ENCODE assay signal across 8 cellular contexts in genomic region chr15:98658831-98659699, GRCh38. TPM values are rescaled to one million over a fixed set of nuclear protein-coding genes. Genes with fewer than 3 reads are reported as not detected.
DNase-seq lines count a peak whose midpoint lies in the region; ATAC-seq, FAIRE-seq and TF ChIP-seq lines count a peak whose summit lies in the region.

No MANE protein-coding gene starts in this region.

- H3K9ac ChIP-seq in SK-N-SH = no peak overlapping the region
- no peak overlapping the region for H3K9ac ChIP-seq in endothelial cell of umbilical vein (replicated peaks; ENCODE audit: extremely low read depth, insufficient read depth, low read length)

- DNase-seq in SK-N-SH (peak; percentile 75), endothelial cell of umbilical vein (ENCODE audit: low read depth, low spot score) (peak; percentile 51), naive B cell (peak; percentile 47), NCI-H524 treated with DMSO at 0.1 percent for 48 hours (lab: John Stamatoyannopoulos, UW) (no peak)

- H3K9me3 Mint-ChIP-seq in naive B cell = no peaks in the 10 kb centered on the region

- no peak overlapping the region for H3K27ac ChIP-seq in 22Rv1
- no peak overlapping the region for H3K27ac ChIP-seq in DOHH2 (ENCODE audit: low read depth, low read length)
- H3K27ac ChIP-seq in SK-N-SH (ENCODE audit: low read depth in 2 of 2, low read length in 1 of 2) = no peak overlapping the region
- no peak overlapping the region for H3K27ac ChIP-seq in endothelial cell of umbilical vein (ENCODE audit: insufficient read depth, low read depth, low read length)

- H3K4me3 ChIP-seq in DOHH2 (ENCODE audit: low read length) = no peak overlapping the region
- H3K4me3 ChIP-seq in SK-N-SH (ENCODE audit: low read depth in 2 of 2, low read length in 1 of 2) = no peak overlapping the region
- no peak overlapping the region for H3K4me3 ChIP-seq in endothelial cell of umbilical vein (replicated peaks in 1 of 3; ENCODE audit: insufficient read depth in 1 of 3, low read depth in 1 of 3, low read length in 3 of 3)

- TF ChIP-seq EP300 in Ishikawa (IDR thresholded peaks at IDR 0.05; ENCODE audit: borderline replicate concordance) (no peak), SK-N-SH (IDR thresholded peaks at IDR 0.05; ENCODE audit: borderline replicate concordance in 1 of 2, low read depth in 1 of 2, low read length in 1 of 2) (no peak)

- intact Hi-C loops in endothelial cell of umbilical vein (cut with micrococcal nuclease) = loop anchor here (1.0 to 10.0 kb wide), 4 partner anchors 8 to 556 kb away; no protein-coding TSS in a partner anchor

- CTCF ChIA-PET in SK-N-SH (lab: Yijun Ruan, JAX) = interaction anchor here (0.6 to 5.5 kb wide), 41 partner anchors 9 to 407 kb away, joined by 3 to 51 read pairs (median 4); partner anchors contain the start of gene IGF1R
- CTCF ChIA-PET in endothelial cell of umbilical vein (lab: Charles Lee) = interaction anchor here (0.6 to 5.9 kb wide), 21 partner anchors 8 to 417 kb away, joined by 3 to 78 read pairs (median 7); partner anchors contain the start of gene IGF1R

- WGBS in SK-N-SH (ENCODE audit: low lambda C conversion rate) = 41% methylated on average over 7 of the region's 7 CpGs

- H3K36me3 Mint-ChIP-seq in naive B cell = no peaks in the 10 kb centered on the region

- H3K9me2 ChIP-seq in DOHH2 (replicated peaks; ENCODE audit: control insufficient read depth, low read length) (no peaks in the 10 kb centered on the region), SK-N-SH (no peaks in the 10 kb centered on the region)

- peaks cover 16% of the 10 kb centered on the region for H3K27me3 ChIP-seq in DOHH2 (ENCODE audit: control insufficient read depth, low read length)
- no peaks in the 10 kb centered on the region for H3K27me3 ChIP-seq in SK-N-SH (ENCODE audit: insufficient read depth)
- H3K27me3 ChIP-seq in endothelial cell of umbilical vein (ENCODE audit: control insufficient read depth in 2 of 2, insufficient read depth in 2 of 2, low read length in 2 of 2) = no peaks in the 10 kb centered on the region

- no peak overlapping the region for H3K4me3 Mint-ChIP-seq in naive B cell

- H3K27ac Mint-ChIP-seq in naive B cell = no peak overlapping the region

- H2AFZ ChIP-seq in SK-N-SH (ENCODE audit: low read depth) (no peak overlapping the region), endothelial cell of umbilical vein (ENCODE audit: low read depth, low read length) (no peak overlapping the region)

- BruUV-seq in endothelial cell of umbilical vein (replicated peaks; lab: Mats Ljungman, UMichigan) = no TSS peak

- TF ChIP-seq POLR2A in endothelial cell of umbilical vein (IDR thresholded peaks at IDR 0.05; ENCODE audit: low read depth, low read length) = no peak

- H3K4me1 Mint-ChIP-seq in naive B cell = peaks cover 3 to 10% (median 7%) of the 10 kb centered on the region in 3 donors

- no peaks in the 10 kb centered on the region for H3K9me1 ChIP-seq in endothelial cell of umbilical vein (replicated peaks; ENCODE audit: control insufficient read depth, extremely low read depth, insufficient read depth, low read length)

- peak; percentile 48 for FAIRE-seq in endothelial cell of umbilical vein (lab: Jason Lieb, UNC)

- H3F3A ChIP-seq in DOHH2 (ENCODE audit: control insufficient read depth, insufficient read depth) (no peaks in the 10 kb centered on the region), SK-N-SH (replicated peaks; ENCODE audit: insufficient read depth) (no peaks in the 10 kb centered on the region)

- H3K79me2 ChIP-seq in DOHH2 (ENCODE audit: control insufficient read depth, low read length) (peaks cover 25% of the 10 kb centered on the region), SK-N-SH (ENCODE audit: insufficient read depth) (peaks cover 88% of the 10 kb centered on the region), endothelial cell of umbilical vein (ENCODE audit: control insufficient read depth, insufficient read depth, low read length) (peaks cover 57% of the 10 kb centered on the region)

- ATAC-seq in GM21717 (IDR thresholded peaks at IDR 0.05; ENCODE audit: unreplicated experiment) (peak; percentile 77), naive B cell (ENCODE audit: low read depth in 2 of 2) (peak; percentile 55 to 84)

- peak; percentile 93 for TF ChIP-seq CTCF in 22Rv1 (IDR thresholded peaks at IDR 0.05)
- peak; percentile 89 for TF ChIP-seq CTCF in DOHH2 (IDR thresholded peaks at IDR 0.05; ENCODE audit: low read depth, low read length, poor library complexity, severe bottlenecking)
- peak; percentile 94 for TF ChIP-seq CTCF in SK-N-SH (IDR thresholded peaks at IDR 0.05)
- peak; percentile 75 to 81 for TF ChIP-seq CTCF in endothelial cell of umbilical vein (IDR thresholded peaks at IDR 0.05; ENCODE audit: extremely low read depth in 1 of 2, insufficient read depth in 1 of 2, low read depth in 1 of 2, low read length in 2 of 2)

- H3K36me3 ChIP-seq in DOHH2 (ENCODE audit: control insufficient read depth, low read length) = no peaks in the 10 kb centered on the region
- no peaks in the 10 kb centered on the region for H3K36me3 ChIP-seq in SK-N-SH (replicated peaks in 1 of 2; ENCODE audit: control insufficient read depth in 1 of 2, insufficient read depth in 2 of 2, low read length in 1 of 2)
- no peaks in the 10 kb centered on the region for H3K36me3 ChIP-seq in endothelial cell of umbilical vein (ENCODE audit: control insufficient read depth in 2 of 2, extremely low read depth in 1 of 2, insufficient read depth in 2 of 2, low read length in 2 of 2)

- peaks cover 4 to 24% (median 9%) of the 10 kb centered on the region in 3 donors for H3K27me3 Mint-ChIP-seq in naive B cell

- POLR2A ChIA-PET in SK-N-SH (lab: Yijun Ruan, JAX) = no interaction called here
- POLR2A ChIA-PET in endothelial cell of umbilical vein (lab: Charles Lee) = no interaction called here

- H3K9me3 ChIP-seq in DOHH2 (ENCODE audit: control insufficient read depth, insufficient read depth, low read length) (no peaks in the 10 kb centered on the region), SK-N-SH (no peaks in the 10 kb centered on the region), endothelial cell of umbilical vein (replicated peaks; ENCODE audit: control insufficient read depth, insufficient read depth, low read length) (no peaks in the 10 kb centered on the region)

- H4K20me1 ChIP-seq in DOHH2 (ENCODE audit: control insufficient read depth, insufficient read depth, low read depth, low read length) = peaks cover 16% of the 10 kb centered on the region; the same call in 1 of the 2 replicates
- H4K20me1 ChIP-seq in SK-N-SH (ENCODE audit: insufficient read depth) = peaks cover 62% of the 10 kb centered on the region
- H4K20me1 ChIP-seq in endothelial cell of umbilical vein (replicated peaks; ENCODE audit: control insufficient read depth, extremely low read depth, insufficient read depth, low read length) = peaks cover 4% of the 10 kb centered on the region

- TF ChIP-seq RAD21 in Ishikawa (IDR thresholded peaks at IDR 0.05; ENCODE audit: low read depth) (peak; percentile 83), SK-N-SH (IDR thresholded peaks at IDR 0.05; ENCODE audit: low read length) (peak; percentile 75)

- dilution Hi-C loops in endothelial cell of umbilical vein (cut with MboI; ENCODE audit: extremely low pct_ligation_motif_present, low sequenced_read_pairs) = loop anchor here (25.0 kb wide), 1 partner anchor 228 kb away; no protein-coding TSS in a partner anchor

- no peak overlapping the region for H3K4me2 ChIP-seq in DOHH2 (ENCODE audit: low read length)
- no peak overlapping the region for H3K4me2 ChIP-seq in SK-N-SH
- H3K4me2 ChIP-seq in endothelial cell of umbilical vein (ENCODE audit: insufficient read depth, low read length) = no peak overlapping the region

- no peaks in the 10 kb centered on the region for H3K4me1 ChIP-seq in DOHH2 (ENCODE audit: control insufficient read depth, low read length)
- H3K4me1 ChIP-seq in SK-N-SH (ENCODE audit: control insufficient read depth in 1 of 2, insufficient read depth in 2 of 2, low read depth in 1 of 2, low read length in 1 of 2) = peaks cover 0 to 30% of the 10 kb centered on the region in 2 experiments; a peak in 2 of 4 replicates
- peaks cover 23% of the 10 kb centered on the region for H3K4me1 ChIP-seq in endothelial cell of umbilical vein (ENCODE audit: control insufficient read depth, extremely low read depth, insufficient read depth, low read length)

TF ChIP-seq in Ishikawa, 13 proteins besides CTCF, POLR2A, EP300 and RAD21 (continues in another document):
- TF ChIP-seq TAF1 (IDR thresholded peaks at IDR 0.05; ENCODE audit: low read depth) = no peak

TF ChIP-seq in SK-N-SH, 30 proteins besides CTCF, POLR2A, EP300 and RAD21:
- TF ChIP-seq NFIC (IDR thresholded peaks at IDR 0.05; ENCODE audit: borderline replicate concordance) (no peak), CHD2 (IDR thresholded peaks at IDR 0.05; ENCODE audit: low read length, partially characterized antibody) (peak; percentile 17), GATA2 (CRISPR knock-in tag; IDR thresholded peaks at IDR 0.05) (peak; percentile 56; the same call in 1 of the 2 replicates), SMC3 (IDR thresholded peaks at IDR 0.05; ENCODE audit: low read depth, low read length) (peak; percentile 64)

TF ChIP-seq in endothelial cell of umbilical vein, 7 proteins besides CTCF, POLR2A, EP300 and RAD21 (continues in another document):
- no peak for TF ChIP-seq GATA2 (IDR thresholded peaks at IDR 0.05; ENCODE audit: insufficient read depth, insufficient read length, low read depth, low read length)
- TF ChIP-seq MAX (IDR thresholded peaks at IDR 0.05; ENCODE audit: insufficient read depth, insufficient read length) = no peak
- no peak for TF ChIP-seq EZH2 (IDR thresholded peaks at IDR 0.05; ENCODE audit: borderline replicate concordance, low read depth, low read length, severe bottlenecking)
- TF ChIP-seq POLR2AphosphoS5 (IDR thresholded peaks at IDR 0.05; ENCODE audit: insufficient read depth, low read depth, low read length) = no peak
- TF ChIP-seq FOS (IDR thresholded peaks at IDR 0.05; ENCODE audit: borderline replicate concordance, insufficient read depth, low read length) = no peak

RNA-seq across cellular contexts. Expression of gene IGF1R, which starts 10.7 kb away (rescaled TPM):
- 6.4 and 9.5 TPM in 2 replicates for polyA plus RNA-seq in SK-N-SH (2012; rRNA removed)
- polyA plus RNA-seq in SK-N-SH (2012; cell fraction: cytosol; rRNA removed) = 4.6 and 5.5 TPM in 2 replicates
- polyA plus RNA-seq in SK-N-SH (2012; cell fraction: nucleus; rRNA removed) = 17.9 and 19.8 TPM in 2 replicates
- 50.9 and 59.1 TPM in 2 replicates for total RNA-seq in endothelial cell of umbilical vein
- 16.1 and 19.1 TPM in 2 replicates for polyA plus RNA-seq in endothelial cell of umbilical vein
- 15.3 and 17.4 TPM in 2 replicates for polyA plus RNA-seq in endothelial cell of umbilical vein (2011; cell fraction: cytosol; rRNA removed)
- polyA plus RNA-seq in endothelial cell of umbilical vein (2011; cell fraction: nucleus; rRNA removed) = 67.9 and 76.7 TPM in 2 replicates
- 9.9 and 12.6 TPM in 2 replicates for polyA plus RNA-seq in endothelial cell of umbilical vein (2012)
- 85.3 and 92.3 TPM in 2 replicates for polyA minus RNA-seq in endothelial cell of umbilical vein
- 92.3 TPM for polyA minus RNA-seq in endothelial cell of umbilical vein (2011; cell fraction: cytosol; rRNA and poly(A)+ RNA removed)
- 126 and 128 TPM in 2 replicates for polyA minus RNA-seq in endothelial cell of umbilical vein (2011; cell fraction: nucleus; rRNA and poly(A)+ RNA removed)
- 1 to 10 TPM in 5 of 6 donors, under 1 TPM in 1; 0.78 to 5.5 (median 3.3) TPM for polyA plus RNA-seq in naive B cell (ENCODE audit: low read depth in 6 of 6)
